26 cellular contexts compared by ENCODE assay signal in genomic region chr5:146101646-146102045, GRCh38. TPM values are rescaled to one million over a fixed set of nuclear protein-coding genes. Genes with fewer than 3 reads are reported as not detected.
"Had no signal": no experiment of that assay in that cellular context is flagged by ENCODE, and none has a peak within 500 bp of the region (broad histone marks: within the 10 kb centered on the region; RNA-seq: fewer than 3 reads in every experiment).

No MANE protein-coding gene starts in this region.

- H3K4me3 ChIP-seq: adrenal gland, Peyer's patch, SJSA1 had no signal

- H3K4me1 Mint-ChIP-seq: activated naive CD8-positive, alpha-beta T cell treated with anti-CD3 and anti-CD28 coated beads, Interleukin-2, amount 10 ng/mL, durations not matched to agents 7 days and 5 days had no signal

- H3K27ac ChIP-seq: adrenal gland, Peyer's patch, SJSA1 had no signal

- H3K4me1 ChIP-seq: adrenal gland, Peyer's patch, SJSA1 had no signal

- H3K27ac Mint-ChIP-seq: activated CD8-positive, alpha-beta T cell treated with anti-CD3 and anti-CD28 coated beads, Interleukin-2, amount 10 ng/mL, durations not matched to agents 7 days and 5 days; activated naive CD8-positive, alpha-beta T cell treated with anti-CD3 and anti-CD28 coated beads, Interleukin-2, amount 10 ng/mL, durations not matched to agents 7 days and 5 days; T-helper 1 cell treated with Interleukin-12 subunit alpha and Interleukin-12 subunit beta and Interleukin-4 antibody, amounts not matched to agents 30 μg/mL and 1 μg/mL, for 36 hours had no signal

- ATAC-seq: activated CD8-positive, alpha-beta T cell treated with anti-CD3 and anti-CD28 coated beads, Interleukin-2, amount 10 ng/mL, durations not matched to agents 7 days and 5 days; SK-N-SH treated with all-trans-retinoic acid at 6 μM for 48 hours had no signal

- H3K9me3 ChIP-seq: adrenal gland, Peyer's patch, SJSA1 had no signal

- H3K36me3 ChIP-seq: adrenal gland, Peyer's patch, SJSA1 had no signal

- H3K27me3 ChIP-seq: adrenal gland, Peyer's patch, SJSA1 had no signal

- H3K4me3 Mint-ChIP-seq: activated CD8-positive, alpha-beta T cell treated with anti-CD3 and anti-CD28 coated beads, Interleukin-2, amount 10 ng/mL, durations not matched to agents 7 days and 5 days; activated naive CD8-positive, alpha-beta T cell treated with anti-CD3 and anti-CD28 coated beads, Interleukin-2, amount 10 ng/mL, durations not matched to agents 7 days and 5 days; T-helper 1 cell treated with Interleukin-12 subunit alpha and Interleukin-12 subunit beta and Interleukin-4 antibody, amounts not matched to agents 30 μg/mL and 1 μg/mL, for 36 hours had no signal

- H3K9me3 Mint-ChIP-seq: activated naive CD8-positive, alpha-beta T cell treated with anti-CD3 and anti-CD28 coated beads, Interleukin-2, amount 10 ng/mL, durations not matched to agents 7 days and 5 days; T-helper 1 cell treated with Interleukin-12 subunit alpha and Interleukin-12 subunit beta and Interleukin-4 antibody, amounts not matched to agents 30 μg/mL and 1 μg/mL, for 36 hours had no signal

- H3K27me3 Mint-ChIP-seq: activated naive CD8-positive, alpha-beta T cell treated with anti-CD3 and anti-CD28 coated beads, Interleukin-2, amount 10 ng/mL, durations not matched to agents 7 days and 5 days had no signal

- DNase-seq: activated CD4-positive, alpha-beta T cell treated with anti-CD3 and anti-CD28 coated beads for 48 hours; activated CD4-positive, alpha-beta T cell treated with anti-CD3 and anti-CD28 coated beads, Interleukin-2, amount 50 U/mL, for 4 hours; activated CD4-positive, CD25-positive, alpha-beta regulatory T cell treated with anti-CD3 and anti-CD28 coated beads, Interleukin-2, amount 50 U/mL, for 72 hours; activated CD8-positive, alpha-beta memory T cell treated with anti-CD3 and anti-CD28 coated beads, Interleukin-2, amount 50 U/mL, for 48 hours; activated CD8-positive, alpha-beta T cell treated with anti-CD3 and anti-CD28 coated beads, Interleukin-2, amount 10 ng/mL, durations not matched to agents 7 days and 5 days; activated naive CD4-positive, alpha-beta T cell treated with anti-CD3 and anti-CD28 coated beads, Interleukin-2, amount 50 U/mL, for 16 hours; activated naive CD8-positive, alpha-beta T cell treated with anti-CD3 and anti-CD28 coated beads, Interleukin-2, amount 10 ng/mL, durations not matched to agents 7 days and 5 days; activated T-cell treated with anti-CD3 and anti-CD28 coated beads, Interleukin-2, amount 50 U/mL, for 1 hour; adrenal gland; anterior cingulate cortex; cerebellar nuclear complex; MM.1S; NCI-H1105; NCI-H1436; NCI-H1694 treated with DMSO at 0.1 percent for 48 hours; NCI-H2029 treated with DMSO at 0.1 percent for 48 hours; NCI-H510A treated with DMSO at 0.1 percent for 48 hours; NCI-H69; NK-92 treated with Interleukin-12 subunit alpha and Interleukin-12 subunit beta, amount 100 ng/mL, for 24 hours; Peyer's patch; SHP77; SW 1271 had no signal

RNA-seq across cellular contexts. Expression of gene PLAC8L1, which starts 3.7 kb away (rescaled TPM):
- total RNA-seq: cardiac septum, SJSA1 had no signal
